ENCODE assay signal across 12 cellular contexts in the genomic region with DNA sequence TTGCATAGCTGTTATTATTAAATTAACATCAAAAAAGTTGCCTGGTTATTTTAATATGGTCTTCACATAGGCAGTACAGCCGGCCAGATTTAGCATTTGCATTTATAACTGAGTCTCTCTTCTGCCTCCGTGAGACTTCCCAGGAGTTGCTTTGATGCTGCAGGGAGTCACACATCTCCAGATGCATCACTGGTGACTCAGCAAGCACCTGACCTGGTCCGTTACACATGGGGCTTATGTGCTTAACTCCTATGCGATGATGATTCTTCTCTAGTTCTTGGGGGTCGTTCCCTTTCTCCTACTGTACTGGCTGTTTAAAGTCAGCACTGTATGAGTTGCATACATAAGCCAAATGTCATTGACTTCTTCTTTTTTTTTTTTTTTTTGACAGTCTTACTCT. TPM values are rescaled to one million over a fixed set of nuclear protein-coding genes. Genes with fewer than 3 reads are reported as not detected.
A peak's percentile ranks its signal among the peaks of the same experiment; 100 is the strongest.
DNase-seq lines count a peak whose midpoint lies in the region; TF ChIP-seq lines count a peak whose summit lies in the region.
"Had no signal": no experiment of that assay in that cellular context is flagged by ENCODE, and none has a peak within 500 bp of the region (broad histone marks: within the 10 kb centered on the region; RNA-seq: fewer than 3 reads in every experiment).

No MANE protein-coding gene starts in this region.

- POLR2A ChIA-PET in AG04450 (lab: Yijun Ruan, JAX), result interaction anchor here (0.9 kb wide), 1 partner anchor 40 kb away, joined by 4 read pairs; no protein-coding TSS in a partner anchor

- H3K36me3 ChIP-seq in left ventricle myocardium inferior, result no peaks in the 10 kb centered on the region

- peak; percentile 82 for DNase-seq in AG04450 (ENCODE audit: low read depth, low spot score)
- peak; percentile 53 for DNase-seq in HPDE6-E6E7 (ENCODE audit: extremely low spot score)
- DNase-seq in amniotic epithelial cell (ENCODE audit: low read depth), result peak; percentile 95
- peak; percentile 15 for DNase-seq in inferior parietal cortex (ENCODE audit: extremely low spot score)
- no peak for DNase-seq in DMS79 treated with DMSO at 0.1 percent for 48 hours (lab: John Stamatoyannopoulos, UW)
- no peak for DNase-seq in DMS153 treated with DMSO at 0.1 percent for 48 hours (lab: John Stamatoyannopoulos, UW; ENCODE audit: unreplicated experiment)
- DNase-seq in activated effector memory CD4-positive, alpha-beta T cell treated with Interleukin-2 at 50 U/mL for 16 hours, result no peak
- DNase-seq in left ventricle myocardium inferior, result no peak
- DNase-seq: effector CD8-positive, alpha-beta T cell; NCI-H774; retina had no signal

- H3K4me1 ChIP-seq in left ventricle myocardium inferior, result peaks cover 4% of the 10 kb centered on the region

- H3K4me3 ChIP-seq in AG04450 (ENCODE audit: low read depth, low read length) (no peak overlapping the region), left ventricle myocardium inferior (no peak overlapping the region)

- TF ChIP-seq CTCF in AG04450 (IDR thresholded peaks at IDR 0.05; ENCODE audit: low read depth, low read length) (no peak), left ventricle myocardium inferior (IDR thresholded peaks at IDR 0.05; ENCODE audit: borderline replicate concordance) (no peak)

- H3K9me3 ChIP-seq in AG04450 (ENCODE audit: control insufficient read depth, insufficient read depth, low read length) (no peaks in the 10 kb centered on the region), left ventricle myocardium inferior (replicated peaks) (no peaks in the 10 kb centered on the region)

- H3K27me3 ChIP-seq in AG04450 (ENCODE audit: control insufficient read depth, insufficient read depth, low read length) (no peaks in the 10 kb centered on the region), left ventricle myocardium inferior (ENCODE audit: low read depth) (no peaks in the 10 kb centered on the region)

- CTCF ChIA-PET in AG04450 (lab: Charles Lee), result interaction anchor here (1.3 to 3.5 kb wide), 4 partner anchors 36 to 810 kb away, joined by 3 to 168 read pairs (median 36); no protein-coding TSS in a partner anchor

- H3K27ac ChIP-seq in AG04450 (ENCODE audit: low read depth, low read length) (peak overlapping the region; percentile 71), left ventricle myocardium inferior (replicated peaks) (no peak overlapping the region)

- intact Hi-C loops in left ventricle myocardium inferior (cut with micrococcal nuclease), result no loop called here

RNA-seq across cellular contexts. Expression of a gene that starts 13.1 kb away (rescaled TPM):
- 1.3 and 1.4 TPM in 2 replicates for polyA plus RNA-seq in AG04450 (2011; rRNA removed)
- polyA minus RNA-seq in AG04450 (2011; rRNA and poly(A)+ RNA removed), result 3.3 and 4.9 TPM in 2 replicates
- 5.9 TPM for total RNA-seq in left ventricle myocardium inferior
- polyA plus RNA-seq: IgD-negative memory B cell had no signal

Comparison
In these comparisons a context has a peak if more than half of its experiments do, and no peak if none do; other contexts are left out.
1. DNase-seq: peak in AG04450 (single experiment), HPDE6-E6E7 (single experiment), amniotic epithelial cell (single experiment) and inferior parietal cortex (single experiment); none in DMS79 treated with DMSO at 0.1 percent for 48 hours (single experiment), DMS153 treated with DMSO at 0.1 percent for 48 hours (single experiment), activated effector memory CD4-positive, alpha-beta T cell treated with Interleukin-2 at 50 U/mL for 16 hours (single experiment) and left ventricle myocardium inferior (single experiment).